Comparison of ENCODE assay signal across 9 cellular contexts in genomic region chr3:98657429-98657828, GRCh38.
A peak's percentile ranks its signal among the peaks of the same experiment; 100 is the strongest.
DNase-seq lines count a peak whose midpoint lies in the region; ATAC-seq, FAIRE-seq and TF ChIP-seq lines count a peak whose summit lies in the region.
"Had no signal": no experiment of that assay in that cellular context is flagged by ENCODE, and none has a peak within 500 bp of the region (broad histone marks: within the 10 kb centered on the region; RNA-seq: fewer than 3 reads in every experiment).

No MANE protein-coding gene starts in this region.

- no peak for TF ChIP-seq EP300 in ovary (IDR thresholded peaks at IDR 0.05)

- intact Hi-C loops in heart right ventricle (cut with DNase I) = no loop called here
- intact Hi-C loops in ascending aorta (cut with DNase I) = no loop called here
- intact Hi-C loops in ovary (cut with DNase I) = no loop called here

- FAIRE-seq in GM12891 (lab: Jason Lieb, UNC) = peak; percentile 94

- no peaks in the 10 kb centered on the region for H3K36me3 ChIP-seq in heart right ventricle
- H3K36me3 ChIP-seq in ascending aorta = no peaks in the 10 kb centered on the region
- H3K36me3 ChIP-seq in ovary = no peaks in the 10 kb centered on the region
- H3K36me3 ChIP-seq: SJSA1 had no signal

- H3K4me1 ChIP-seq in heart right ventricle (peaks cover 0 to 5% (median 0%) of the 10 kb centered on the region in 9 donors), ascending aorta (no peaks in the 10 kb centered on the region), ovary (ENCODE audit: insufficient read depth) (no peaks in the 10 kb centered on the region)
- H3K4me1 ChIP-seq: SJSA1 had no signal

- H3K27me3 ChIP-seq in heart right ventricle (peaks cover 0 to 9% (median 3%) of the 10 kb centered on the region in 7 donors), ascending aorta (no peaks in the 10 kb centered on the region), ovary (no peaks in the 10 kb centered on the region)

- TF ChIP-seq CTCF in heart right ventricle (IDR thresholded peaks at IDR 0.05) (peak in 4 of 9 donors; percentile 14 to 46 (median 20)), ascending aorta (IDR thresholded peaks at IDR 0.05) (no peak), ovary (IDR thresholded peaks at IDR 0.05) (no peak)

- H3K9me3 ChIP-seq in heart right ventricle (no peaks in the 10 kb centered on the region), ascending aorta (no peaks in the 10 kb centered on the region), ovary (no peaks in the 10 kb centered on the region)
- H3K9me3 ChIP-seq: SJSA1 had no signal

- ATAC-seq in GM21723 (IDR thresholded peaks at IDR 0.05; ENCODE audit: unreplicated experiment) (peak; percentile 88), heart right ventricle (peak in 2 of 8 donors; percentile 20 to 52)

- WGBS in heart right ventricle, 2 donors = 5 to 17% methylated on average over 25 of the region's 25 CpGs
- 3 to 9% (median 6%) methylated on average over 25 of the region's 25 CpGs for WGBS in ovary, 3 donors

- DNase-seq in GM12891 (ENCODE audit: insufficient read length, low spot score) = peak; percentile 55
- peak; percentile 62 for DNase-seq in HuH-7 (ENCODE audit: low spot score)
- DNase-seq in activated CD8-positive, alpha-beta memory T cell treated with anti-CD3 and anti-CD28 coated beads for 24 hours = peak; percentile 65
- peak; percentile 11 to 26 for DNase-seq in heart right ventricle
- peak; percentile 15 to 26 for DNase-seq in stimulated activated CD4-positive, alpha-beta T cell treated with anti-CD3 and anti-CD28 coated beads, Interleukin-2, amount 100 ng/mL, for 48 hours
- no peak for DNase-seq in ascending aorta (ENCODE audit: low spot score in 2 of 2)
- no peak for DNase-seq in ovary

- TF ChIP-seq POLR2A in GM12891 (IDR thresholded peaks at IDR 0.05; ENCODE audit: low read depth, low read length) = no peak
- no peak for TF ChIP-seq POLR2A in ovary (IDR thresholded peaks at IDR 0.05)

- H3K4me3 ChIP-seq in heart right ventricle (peak overlapping the region in 3 of 10 donors; percentile 24 to 32 (median 29)), ascending aorta (no peak overlapping the region), ovary (no peak overlapping the region)
- H3K4me3 ChIP-seq: SJSA1 had no signal

- H3K27ac ChIP-seq in heart right ventricle (no peak overlapping the region), ascending aorta (no peak overlapping the region), ovary (no peak overlapping the region)
- H3K27ac ChIP-seq: SJSA1 had no signal

TF ChIP-seq in GM12891, 5 proteins besides CTCF, POLR2A, EP300 and RAD21:
- TF ChIP-seq POU2F2 (IDR thresholded peaks at IDR 0.05; ENCODE audit: low read depth, low read length) (peak; percentile 81), PAX5 (IDR thresholded peaks at IDR 0.05; ENCODE audit: insufficient read depth, low read length, severe bottlenecking) (no peak)

Comparison
In these comparisons a context has a peak if more than half of its experiments do, and no peak if none do; other contexts are left out.
1. DNase-seq: peak in GM12891 (single experiment), HuH-7 (single experiment), activated CD8-positive, alpha-beta memory T cell treated with anti-CD3 and anti-CD28 coated beads for 24 hours (single experiment), heart right ventricle (2 of 2) and stimulated activated CD4-positive, alpha-beta T cell treated with anti-CD3 and anti-CD28 coated beads, Interleukin-2, amount 100 ng/mL, for 48 hours (2 of 2); none in ascending aorta (0 of 2) and ovary (0 of 5).